1 cellular context compared by ENCODE assay signal in the genomic region with DNA sequence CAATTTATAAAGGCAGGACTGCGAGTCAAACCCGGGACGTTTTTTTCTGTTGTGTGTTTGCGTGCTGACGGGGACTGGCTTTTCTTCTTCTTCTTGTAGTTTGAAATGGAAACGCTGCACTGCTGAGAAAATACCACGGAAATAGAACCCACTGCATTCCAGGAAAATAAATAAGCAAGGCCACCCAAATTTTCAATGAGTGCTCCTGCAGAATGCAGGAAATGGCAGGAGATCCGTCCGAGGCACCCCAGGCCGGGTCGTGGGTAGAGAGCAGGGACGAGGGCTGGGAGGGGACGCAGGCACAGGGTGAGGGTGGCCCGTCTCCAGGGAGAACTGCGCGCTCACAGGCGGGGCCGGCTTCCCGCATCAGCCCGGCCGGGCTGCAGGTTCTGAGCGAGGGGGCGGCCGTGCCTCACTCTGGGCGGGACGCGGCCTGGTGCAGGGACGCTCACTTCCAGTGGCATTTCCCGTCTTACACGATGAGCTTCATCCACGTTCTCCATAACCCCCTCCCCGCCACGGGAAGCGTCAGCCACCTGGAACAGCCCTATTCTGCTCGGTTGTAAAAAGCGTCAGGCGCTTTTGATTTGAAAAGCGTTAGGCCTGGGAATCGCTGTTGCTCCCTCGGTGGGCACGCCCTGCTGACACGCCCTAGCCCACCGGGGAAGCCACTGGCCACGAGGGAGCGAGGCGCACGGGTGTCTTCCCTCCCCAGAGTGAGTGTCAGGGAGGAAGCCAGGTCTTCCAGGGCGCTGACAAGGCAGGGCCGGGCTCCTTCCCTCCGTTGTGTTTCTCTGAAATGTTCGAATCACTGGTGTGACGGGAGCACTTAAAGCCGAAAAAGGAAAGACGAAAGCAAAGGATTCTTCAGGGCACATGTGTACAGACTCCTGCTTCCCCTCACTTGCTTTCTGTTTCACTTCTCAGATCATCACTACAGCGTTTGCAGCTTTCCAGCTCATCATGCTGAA.
TF ChIP-seq lines count a peak whose summit lies in the region.

No MANE protein-coding gene starts in this region.

TF ChIP-seq in HepG2, 621 proteins besides CTCF, POLR2A, EP300 and RAD21 (continued from another document and continues in another):
- TF ChIP-seq, protein P1, sequence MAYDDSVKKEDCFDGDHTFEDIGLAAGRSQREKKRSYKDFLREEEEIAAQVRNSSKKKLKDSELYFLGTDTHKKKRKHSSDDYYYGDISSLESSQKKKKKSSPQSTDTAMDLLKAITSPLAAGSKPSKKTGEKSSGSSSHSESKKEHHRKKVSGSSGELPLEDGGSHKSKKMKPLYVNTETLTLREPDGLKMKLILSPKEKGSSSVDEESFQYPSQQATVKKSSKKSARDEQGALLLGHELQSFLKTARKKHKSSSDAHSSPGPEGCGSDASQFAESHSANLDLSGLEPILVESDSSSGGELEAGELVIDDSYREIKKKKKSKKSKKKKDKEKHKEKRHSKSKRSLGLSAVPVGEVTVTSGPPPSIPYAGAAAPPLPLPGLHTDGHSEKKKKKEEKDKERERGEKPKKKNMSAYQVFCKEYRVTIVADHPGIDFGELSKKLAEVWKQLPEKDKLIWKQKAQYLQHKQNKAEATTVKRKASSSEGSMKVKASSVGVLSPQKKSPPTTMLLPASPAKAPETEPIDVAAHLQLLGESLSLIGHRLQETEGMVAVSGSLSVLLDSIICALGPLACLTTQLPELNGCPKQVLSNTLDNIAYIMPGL (CRISPR knock-in tag; IDR thresholded peaks at IDR 0.05; ENCODE audit: borderline replicate concordance in 1 of 2, low read depth in 1 of 2), result no peak
- TF ChIP-seq ZFP90 (CRISPR knock-in tag; IDR thresholded peaks at IDR 0.05; ENCODE audit: borderline replicate concordance) (no peak), FOXK2 (IDR thresholded peaks at IDR 0.05) (no peak), ZNF292 (CRISPR knock-in tag; IDR thresholded peaks at IDR 0.05; ENCODE audit: borderline replicate concordance, low read depth) (no peak), PLRG1 (conservative IDR thresholded peaks at IDR 0.05) (no peak), ZNF460 (CRISPR knock-in tag; IDR thresholded peaks at IDR 0.05; ENCODE audit: borderline replicate concordance) (no peak), NFATC3 (CRISPR knock-in tag; IDR thresholded peaks at IDR 0.05) (no peak), SIN3B (IDR thresholded peaks at IDR 0.05; ENCODE audit: low read length) (no peak), RFX1 (IDR thresholded peaks at IDR 0.05) (no peak), MTA3 (CRISPR knock-in tag; IDR thresholded peaks at IDR 0.05) (no peak), POLR2G (IDR thresholded peaks at IDR 0.05; ENCODE audit: low read depth, low read length) (no peak), ELF1 (CRISPR knock-in tag; IDR thresholded peaks at IDR 0.05) (no peak), RAD51 (IDR thresholded peaks at IDR 0.05; ENCODE audit: borderline replicate concordance) (no peak), ZNF510 (CRISPR knock-in tag; IDR thresholded peaks at IDR 0.05; ENCODE audit: low read depth) (no peak), RBM39 (IDR thresholded peaks at IDR 0.05; ENCODE audit: low read depth, low read length, poor library complexity, severe bottlenecking) (no peak), XBP1 (CRISPR knock-in tag; IDR thresholded peaks at IDR 0.05) (no peak), ZNF644 (CRISPR knock-in tag; IDR thresholded peaks at IDR 0.05; ENCODE audit: low read depth) (no peak), FOXC1 (CRISPR knock-in tag; IDR thresholded peaks at IDR 0.05; ENCODE audit: borderline replicate concordance) (peak; percentile 77; the same call in 1 of the 2 replicates), ZEB1 (IDR thresholded peaks at IDR 0.05; ENCODE audit: insufficient replicate concordance, low read depth) (no peak), IRX3 (CRISPR knock-in tag; IDR thresholded peaks at IDR 0.05; ENCODE audit: borderline replicate concordance, low read depth) (no peak), MXD4 (CRISPR knock-in tag; IDR thresholded peaks at IDR 0.05) (no peak), DNMT1 (CRISPR knock-in tag; IDR thresholded peaks at IDR 0.05) (no peak), ZBTB1 (CRISPR knock-in tag; IDR thresholded peaks at IDR 0.05; ENCODE audit: borderline replicate concordance) (no peak), ZNF567 (CRISPR knock-in tag; IDR thresholded peaks at IDR 0.05; ENCODE audit: borderline replicate concordance) (0 out of 2 replicates have a peak, but pooled peaks have one; percentile 48), MED8 (CRISPR knock-in tag; IDR thresholded peaks at IDR 0.05; ENCODE audit: insufficient replicate concordance) (no peak), ONECUT2 (CRISPR knock-in tag; IDR thresholded peaks at IDR 0.05) (no peak), ZSCAN29 (CRISPR knock-in tag; conservative IDR thresholded peaks at IDR 0.05) (no peak), KDM6A (CRISPR knock-in tag; IDR thresholded peaks at IDR 0.05; ENCODE audit: low read depth) (no peak), ZNF282 (IDR thresholded peaks at IDR 0.05; ENCODE audit: partially characterized antibody) (no peak)
- TF ChIP-seq, protein P2, sequence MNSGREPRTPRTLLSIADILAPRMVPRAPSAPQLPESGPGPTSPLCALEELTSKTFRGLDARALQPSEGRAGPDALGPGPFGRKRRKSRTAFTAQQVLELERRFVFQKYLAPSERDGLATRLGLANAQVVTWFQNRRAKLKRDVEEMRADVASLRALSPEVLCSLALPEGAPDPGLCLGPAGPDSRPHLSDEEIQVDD (CRISPR knock-in tag; IDR thresholded peaks at IDR 0.05; ENCODE audit: borderline replicate concordance), result no peak
- TF ChIP-seq, protein P3, sequence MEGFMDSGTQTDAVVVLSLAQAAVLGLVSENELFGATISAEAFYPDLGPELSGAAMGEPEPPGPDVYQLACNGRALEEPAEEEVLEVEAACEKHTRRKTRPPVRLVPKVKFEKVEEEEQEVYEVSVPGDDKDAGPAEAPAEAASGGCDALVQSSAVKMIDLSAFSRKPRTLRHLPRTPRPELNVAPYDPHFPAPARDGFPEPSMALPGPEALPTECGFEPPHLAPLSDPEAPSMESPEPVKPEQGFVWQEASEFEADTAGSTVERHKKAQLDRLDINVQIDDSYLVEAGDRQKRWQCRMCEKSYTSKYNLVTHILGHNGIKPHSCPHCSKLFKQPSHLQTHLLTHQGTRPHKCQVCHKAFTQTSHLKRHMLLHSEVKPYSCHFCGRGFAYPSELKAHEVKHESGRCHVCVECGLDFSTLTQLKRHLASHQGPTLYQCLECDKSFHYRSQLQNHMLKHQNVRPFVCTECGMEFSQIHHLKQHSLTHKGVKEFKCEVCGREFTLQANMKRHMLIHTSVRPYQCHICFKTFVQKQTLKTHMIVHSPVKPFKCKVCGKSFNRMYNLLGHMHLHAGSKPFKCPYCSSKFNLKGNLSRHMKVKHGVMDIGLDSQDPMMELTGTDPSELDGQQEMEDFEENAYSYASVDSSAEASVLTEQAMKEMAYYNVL (CRISPR knock-in tag; IDR thresholded peaks at IDR 0.05; ENCODE audit: borderline replicate concordance), result 0 out of 2 replicates have a peak, but pooled peaks have one; percentile 25
- TF ChIP-seq, protein P4, sequence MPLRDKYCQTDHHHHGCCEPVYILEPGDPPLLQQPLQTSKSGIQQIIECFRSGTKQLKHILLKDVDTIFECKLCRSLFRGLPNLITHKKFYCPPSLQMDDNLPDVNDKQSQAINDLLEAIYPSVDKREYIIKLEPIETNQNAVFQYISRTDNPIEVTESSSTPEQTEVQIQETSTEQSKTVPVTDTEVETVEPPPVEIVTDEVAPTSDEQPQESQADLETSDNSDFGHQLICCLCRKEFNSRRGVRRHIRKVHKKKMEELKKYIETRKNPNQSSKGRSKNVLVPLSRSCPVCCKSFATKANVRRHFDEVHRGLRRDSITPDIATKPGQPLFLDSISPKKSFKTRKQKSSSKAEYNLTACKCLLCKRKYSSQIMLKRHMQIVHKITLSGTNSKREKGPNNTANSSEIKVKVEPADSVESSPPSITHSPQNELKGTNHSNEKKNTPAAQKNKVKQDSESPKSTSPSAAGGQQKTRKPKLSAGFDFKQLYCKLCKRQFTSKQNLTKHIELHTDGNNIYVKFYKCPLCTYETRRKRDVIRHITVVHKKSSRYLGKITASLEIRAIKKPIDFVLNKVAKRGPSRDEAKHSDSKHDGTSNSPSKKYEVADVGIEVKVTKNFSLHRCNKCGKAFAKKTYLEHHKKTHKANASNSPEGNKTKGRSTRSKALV (CRISPR knock-in tag; IDR thresholded peaks at IDR 0.05), result peak; percentile 92; the same call in 1 of the 2 replicates
- TF ChIP-seq, protein P5, sequence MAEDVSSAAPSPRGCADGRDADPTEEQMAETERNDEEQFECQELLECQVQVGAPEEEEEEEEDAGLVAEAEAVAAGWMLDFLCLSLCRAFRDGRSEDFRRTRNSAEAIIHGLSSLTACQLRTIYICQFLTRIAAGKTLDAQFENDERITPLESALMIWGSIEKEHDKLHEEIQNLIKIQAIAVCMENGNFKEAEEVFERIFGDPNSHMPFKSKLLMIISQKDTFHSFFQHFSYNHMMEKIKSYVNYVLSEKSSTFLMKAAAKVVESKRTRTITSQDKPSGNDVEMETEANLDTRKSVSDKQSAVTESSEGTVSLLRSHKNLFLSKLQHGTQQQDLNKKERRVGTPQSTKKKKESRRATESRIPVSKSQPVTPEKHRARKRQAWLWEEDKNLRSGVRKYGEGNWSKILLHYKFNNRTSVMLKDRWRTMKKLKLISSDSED (CRISPR knock-in tag; IDR thresholded peaks at IDR 0.05), result no peak
- TF ChIP-seq, protein P6, sequence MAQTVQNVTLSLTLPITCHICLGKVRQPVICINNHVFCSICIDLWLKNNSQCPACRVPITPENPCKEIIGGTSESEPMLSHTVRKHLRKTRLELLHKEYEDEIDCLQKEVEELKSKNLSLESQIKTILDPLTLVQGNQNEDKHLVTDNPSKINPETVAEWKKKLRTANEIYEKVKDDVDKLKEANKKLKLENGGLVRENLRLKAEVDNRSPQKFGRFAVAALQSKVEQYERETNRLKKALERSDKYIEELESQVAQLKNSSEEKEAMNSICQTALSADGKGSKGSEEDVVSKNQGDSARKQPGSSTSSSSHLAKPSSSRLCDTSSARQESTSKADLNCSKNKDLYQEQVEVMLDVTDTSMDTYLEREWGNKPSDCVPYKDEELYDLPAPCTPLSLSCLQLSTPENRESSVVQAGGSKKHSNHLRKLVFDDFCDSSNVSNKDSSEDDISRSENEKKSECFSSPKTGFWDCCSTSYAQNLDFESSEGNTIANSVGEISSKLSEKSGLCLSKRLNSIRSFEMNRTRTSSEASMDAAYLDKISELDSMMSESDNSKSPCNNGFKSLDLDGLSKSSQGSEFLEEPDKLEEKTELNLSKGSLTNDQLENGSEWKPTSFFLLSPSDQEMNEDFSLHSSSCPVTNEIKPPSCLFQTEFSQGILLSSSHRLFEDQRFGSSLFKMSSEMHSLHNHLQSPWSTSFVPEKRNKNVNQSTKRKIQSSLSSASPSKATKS (CRISPR knock-in tag; IDR thresholded peaks at IDR 0.05), result no peak
- TF ChIP-seq, protein P7, sequence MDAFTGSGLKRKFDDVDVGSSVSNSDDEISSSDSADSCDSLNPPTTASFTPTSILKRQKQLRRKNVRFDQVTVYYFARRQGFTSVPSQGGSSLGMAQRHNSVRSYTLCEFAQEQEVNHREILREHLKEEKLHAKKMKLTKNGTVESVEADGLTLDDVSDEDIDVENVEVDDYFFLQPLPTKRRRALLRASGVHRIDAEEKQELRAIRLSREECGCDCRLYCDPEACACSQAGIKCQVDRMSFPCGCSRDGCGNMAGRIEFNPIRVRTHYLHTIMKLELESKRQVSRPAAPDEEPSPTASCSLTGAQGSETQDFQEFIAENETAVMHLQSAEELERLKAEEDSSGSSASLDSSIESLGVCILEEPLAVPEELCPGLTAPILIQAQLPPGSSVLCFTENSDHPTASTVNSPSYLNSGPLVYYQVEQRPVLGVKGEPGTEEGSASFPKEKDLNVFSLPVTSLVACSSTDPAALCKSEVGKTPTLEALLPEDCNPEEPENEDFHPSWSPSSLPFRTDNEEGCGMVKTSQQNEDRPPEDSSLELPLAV (CRISPR knock-in tag; conservative IDR thresholded peaks at IDR 0.05; ENCODE audit: low read depth), result no peak
- TF ChIP-seq, protein P8, sequence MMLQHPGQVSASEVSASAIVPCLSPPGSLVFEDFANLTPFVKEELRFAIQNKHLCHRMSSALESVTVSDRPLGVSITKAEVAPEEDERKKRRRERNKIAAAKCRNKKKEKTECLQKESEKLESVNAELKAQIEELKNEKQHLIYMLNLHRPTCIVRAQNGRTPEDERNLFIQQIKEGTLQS (CRISPR knock-in tag; IDR thresholded peaks at IDR 0.05), result no peak
- TF ChIP-seq, protein P9, sequence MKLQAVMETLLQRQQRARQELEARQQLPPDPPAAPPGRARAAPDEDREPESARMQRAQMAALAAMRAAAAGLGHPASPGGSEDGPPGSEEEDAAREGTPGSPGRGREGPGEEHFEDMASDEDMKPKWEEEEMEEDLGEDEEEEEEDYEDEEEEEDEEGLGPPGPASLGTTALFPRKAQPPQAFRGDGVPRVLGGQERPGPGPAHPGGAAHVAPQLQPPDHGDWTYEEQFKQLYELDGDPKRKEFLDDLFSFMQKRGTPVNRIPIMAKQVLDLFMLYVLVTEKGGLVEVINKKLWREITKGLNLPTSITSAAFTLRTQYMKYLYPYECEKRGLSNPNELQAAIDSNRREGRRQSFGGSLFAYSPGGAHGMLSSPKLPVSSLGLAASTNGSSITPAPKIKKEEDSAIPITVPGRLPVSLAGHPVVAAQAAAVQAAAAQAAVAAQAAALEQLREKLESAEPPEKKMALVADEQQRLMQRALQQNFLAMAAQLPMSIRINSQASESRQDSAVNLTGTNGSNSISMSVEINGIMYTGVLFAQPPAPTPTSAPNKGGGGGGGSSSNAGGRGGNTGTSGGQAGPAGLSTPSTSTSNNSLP (IDR thresholded peaks at IDR 0.05; ENCODE audit: low read depth, low read length), result no peak
- TF ChIP-seq, protein P10, sequence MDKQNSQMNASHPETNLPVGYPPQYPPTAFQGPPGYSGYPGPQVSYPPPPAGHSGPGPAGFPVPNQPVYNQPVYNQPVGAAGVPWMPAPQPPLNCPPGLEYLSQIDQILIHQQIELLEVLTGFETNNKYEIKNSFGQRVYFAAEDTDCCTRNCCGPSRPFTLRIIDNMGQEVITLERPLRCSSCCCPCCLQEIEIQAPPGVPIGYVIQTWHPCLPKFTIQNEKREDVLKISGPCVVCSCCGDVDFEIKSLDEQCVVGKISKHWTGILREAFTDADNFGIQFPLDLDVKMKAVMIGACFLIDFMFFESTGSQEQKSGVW (CRISPR knock-in tag; IDR thresholded peaks at IDR 0.05; ENCODE audit: borderline replicate concordance), result no peak
- TF ChIP-seq, protein P11, sequence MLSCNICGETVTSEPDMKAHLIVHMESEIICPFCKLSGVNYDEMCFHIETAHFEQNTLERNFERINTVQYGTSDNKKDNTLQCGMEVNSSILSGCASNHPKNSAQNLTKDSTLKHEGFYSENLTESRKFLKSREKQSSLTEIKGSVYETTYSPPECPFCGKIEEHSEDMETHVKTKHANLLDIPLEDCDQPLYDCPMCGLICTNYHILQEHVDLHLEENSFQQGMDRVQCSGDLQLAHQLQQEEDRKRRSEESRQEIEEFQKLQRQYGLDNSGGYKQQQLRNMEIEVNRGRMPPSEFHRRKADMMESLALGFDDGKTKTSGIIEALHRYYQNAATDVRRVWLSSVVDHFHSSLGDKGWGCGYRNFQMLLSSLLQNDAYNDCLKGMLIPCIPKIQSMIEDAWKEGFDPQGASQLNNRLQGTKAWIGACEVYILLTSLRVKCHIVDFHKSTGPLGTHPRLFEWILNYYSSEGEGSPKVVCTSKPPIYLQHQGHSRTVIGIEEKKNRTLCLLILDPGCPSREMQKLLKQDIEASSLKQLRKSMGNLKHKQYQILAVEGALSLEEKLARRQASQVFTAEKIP (CRISPR knock-in tag; IDR thresholded peaks at IDR 0.05; ENCODE audit: borderline replicate concordance), result no peak
